1 cellular context compared by ENCODE assay signal in genomic region chr14:64503434-64504309, GRCh38.
TF ChIP-seq lines count a peak whose summit lies in the region.

Gene ZBTB25, minus strand, starts transcription at chr14:64503838. Its CDS starts 13,305 bp downstream, at chr14:64490533.

TF ChIP-seq in HepG2, 621 proteins besides CTCF, POLR2A, EP300 and RAD21 (continued from another document and continues in another):
- TF ChIP-seq MYNN (CRISPR knock-in tag; IDR thresholded peaks at IDR 0.05; ENCODE audit: low read depth) (no peak), YY1 (IDR thresholded peaks at IDR 0.05; ENCODE audit: insufficient read depth, insufficient replicate concordance, low read depth, low read length) (peak; percentile 11), ZNF772 (CRISPR knock-in tag; IDR thresholded peaks at IDR 0.05) (peak; percentile 43; the same call in 1 of the 2 replicates), ATAD3A (CRISPR knock-in tag; IDR thresholded peaks at IDR 0.05) (no peak), ZNF564 (CRISPR knock-in tag; IDR thresholded peaks at IDR 0.05) (no peak), ARNT (IDR thresholded peaks at IDR 0.05) (no peak), GATAD1 (CRISPR knock-in tag; IDR thresholded peaks at IDR 0.05) (peak; percentile 48; the same call in 1 of the 2 replicates), U2AF1 (optimal IDR thresholded peaks at IDR 0.05; ENCODE audit: low read depth, low read length) (peak; percentile 85), TIGD3 (CRISPR knock-in tag; IDR thresholded peaks at IDR 0.05; ENCODE audit: borderline replicate concordance) (no peak), PHF20 (CRISPR knock-in tag; IDR thresholded peaks at IDR 0.05) (peak; percentile 59), ESRRA (CRISPR knock-in tag; IDR thresholded peaks at IDR 0.05; ENCODE audit: low read depth) (no peak), ATRX (CRISPR knock-in tag; IDR thresholded peaks at IDR 0.05; ENCODE audit: borderline replicate concordance) (no peak), KAT2B (IDR thresholded peaks at IDR 0.05; ENCODE audit: borderline replicate concordance, low read depth, low read length) (no peak), ZNF230 (CRISPR knock-in tag; IDR thresholded peaks at IDR 0.05) (no peak), ZNF598 (CRISPR knock-in tag; IDR thresholded peaks at IDR 0.05; ENCODE audit: borderline replicate concordance) (no peak), ZNF570 (CRISPR knock-in tag; IDR thresholded peaks at IDR 0.05; ENCODE audit: borderline replicate concordance) (no peak), ZSCAN9 (CRISPR knock-in tag; IDR thresholded peaks at IDR 0.05; ENCODE audit: borderline replicate concordance) (no peak; the same call in 1 of the 2 replicates), ZNF232 (CRISPR knock-in tag; IDR thresholded peaks at IDR 0.05; ENCODE audit: borderline replicate concordance) (peak; percentile 53; the same call in 1 of the 2 replicates), MAF1 (CRISPR knock-in tag; IDR thresholded peaks at IDR 0.05; ENCODE audit: borderline replicate concordance) (no peak), CSRNP1 (CRISPR knock-in tag; IDR thresholded peaks at IDR 0.05) (0 out of 2 replicates have a peak, but pooled peaks have one; percentile 28), ZNF343 (CRISPR knock-in tag; IDR thresholded peaks at IDR 0.05) (no peak), HNRNPUL1 (IDR thresholded peaks at IDR 0.05; ENCODE audit: low read depth, low read length) (no peak), ZNF367 (CRISPR knock-in tag; IDR thresholded peaks at IDR 0.05; ENCODE audit: borderline replicate concordance) (no peak), TAF15 (IDR thresholded peaks at IDR 0.05; ENCODE audit: low read depth, low read length, poor library complexity, severe bottlenecking) (no peak), ZNF296 (CRISPR knock-in tag; conservative IDR thresholded peaks at IDR 0.05) (no peak; the same call in 1 of the 2 replicates), JARID2 (CRISPR knock-in tag; IDR thresholded peaks at IDR 0.05; ENCODE audit: insufficient replicate concordance) (peak; percentile 14), CHD2 (IDR thresholded peaks at IDR 0.05; ENCODE audit: low read depth, low read length) (peak; percentile 95), HNRNPL (IDR thresholded peaks at IDR 0.05; ENCODE audit: low read depth, low read length) (no peak), MTA1 (CRISPR knock-in tag; IDR thresholded peaks at IDR 0.05; ENCODE audit: borderline replicate concordance) (peak; percentile 72; the same call in 1 of the 2 replicates), GTF3A (CRISPR knock-in tag; conservative IDR thresholded peaks at IDR 0.05) (no peak), ZNF546 (CRISPR knock-in tag; conservative IDR thresholded peaks at IDR 0.05) (peak; percentile 94; the same call in 1 of the 2 replicates), AFF4 (CRISPR knock-in tag; IDR thresholded peaks at IDR 0.05) (no peak), NKX3-1 (CRISPR knock-in tag; IDR thresholded peaks at IDR 0.05) (no peak), EZH2 (conservative IDR thresholded peaks at IDR 0.05; ENCODE audit: low read depth, low read length) (no peak), ZNF543 (CRISPR knock-in tag; IDR thresholded peaks at IDR 0.05) (no peak; the same call in 1 of the 2 replicates), SUZ12 (IDR thresholded peaks at IDR 0.05; ENCODE audit: low read depth, low read length) (no peak), ZMAT5 (CRISPR knock-in tag; IDR thresholded peaks at IDR 0.05; ENCODE audit: borderline replicate concordance, low read depth) (no peak), FOXK2 (IDR thresholded peaks at IDR 0.05) (no peak), ZBTB44 (CRISPR knock-in tag; IDR thresholded peaks at IDR 0.05) (no peak), ASH2L (IDR thresholded peaks at IDR 0.05; ENCODE audit: insufficient read length, low read depth, low read length) (peak; percentile 52), PLRG1 (conservative IDR thresholded peaks at IDR 0.05) (no peak), ZBTB34 (CRISPR knock-in tag; IDR thresholded peaks at IDR 0.05) (0 out of 2 replicates have a peak, but pooled peaks have one; percentile 4), PLSCR1 (CRISPR knock-in tag; IDR thresholded peaks at IDR 0.05; ENCODE audit: borderline replicate concordance) (no peak), HOXD1 (CRISPR knock-in tag; IDR thresholded peaks at IDR 0.05) (peak; percentile 14; the same call in 1 of the 2 replicates), TEAD2 (CRISPR knock-in tag; IDR thresholded peaks at IDR 0.05) (no peak), KDM5A (IDR thresholded peaks at IDR 0.05; ENCODE audit: borderline replicate concordance, low read length) (peak; percentile 25; the same call in 1 of the 2 replicates), STAG1 (CRISPR knock-in tag; IDR thresholded peaks at IDR 0.05) (no peak), ZSCAN30 (CRISPR knock-in tag; IDR thresholded peaks at IDR 0.05) (no peak), LBX2 (CRISPR knock-in tag; IDR thresholded peaks at IDR 0.05; ENCODE audit: borderline replicate concordance) (no peak), ZNF567 (CRISPR knock-in tag; IDR thresholded peaks at IDR 0.05; ENCODE audit: borderline replicate concordance) (no peak), ZNF468 (CRISPR knock-in tag; IDR thresholded peaks at IDR 0.05) (0 out of 2 replicates have a peak, but pooled peaks have one; percentile 18), DMAP1 (CRISPR knock-in tag; IDR thresholded peaks at IDR 0.05) (peak; percentile 71; the same call in 1 of the 2 replicates), PATZ1 (CRISPR knock-in tag; IDR thresholded peaks at IDR 0.05) (no peak), SOX6 (IDR thresholded peaks at IDR 0.05) (no peak), SOX6 (CRISPR knock-in tag; IDR thresholded peaks at IDR 0.05) (no peak), PRDM4 (CRISPR knock-in tag; IDR thresholded peaks at IDR 0.05; ENCODE audit: borderline replicate concordance) (no peak), ZNF562 (CRISPR knock-in tag; IDR thresholded peaks at IDR 0.05; ENCODE audit: borderline replicate concordance) (no peak)
